ENCODE assay signal across 8 cellular contexts in genomic region chr2:234981197-234982095, GRCh38. TPM values are rescaled to one million over a fixed set of nuclear protein-coding genes. Genes with fewer than 3 reads are reported as not detected.
DNase-seq lines count a peak whose midpoint lies in the region; ATAC-seq and TF ChIP-seq lines count a peak whose summit lies in the region.

No MANE protein-coding gene starts in this region.

- peak overlapping the region; percentile 12 for H3K4me3 ChIP-seq in astrocyte of the spinal cord (ENCODE audit: low read depth, low read length)
- H3K4me3 ChIP-seq in CD4-positive, alpha-beta memory T cell (ENCODE audit: low read length in 2 of 2): no peak overlapping the region

- POLR2A ChIA-PET in CD4-positive, alpha-beta memory T cell (lab: Charles Lee; ENCODE audit: partially characterized antibody): no interaction called here

- CTCF ChIA-PET in CD4-positive, alpha-beta memory T cell (lab: Charles Lee; ENCODE audit: partially characterized antibody): no interaction called here

- peaks cover 0 to 2% (median 0%) of the 10 kb centered on the region in 4 donors for H3K4me1 Mint-ChIP-seq in CD4-positive, alpha-beta memory T cell

- peaks cover 0 to 6% (median 2%) of the 10 kb centered on the region in 8 donors for H3K9me3 Mint-ChIP-seq in CD4-positive, alpha-beta memory T cell

- no peaks in the 10 kb centered on the region for H3K27me3 ChIP-seq in CD4-positive, alpha-beta memory T cell (ENCODE audit: insufficient read depth, low read length)

- no peaks in the 10 kb centered on the region for H3K9me3 ChIP-seq in CD4-positive, alpha-beta memory T cell (ENCODE audit: control insufficient read depth in 1 of 2, low read length in 2 of 2)

- no peak overlapping the region for H3K4me3 Mint-ChIP-seq in CD4-positive, alpha-beta memory T cell

- H3K36me3 ChIP-seq in CD4-positive, alpha-beta memory T cell (ENCODE audit: insufficient read depth, low read length): no peaks in the 10 kb centered on the region

- DNase-seq in HT1080 (ENCODE audit: low read depth) (peak; percentile 99), astrocyte of the spinal cord (ENCODE audit: low read depth, low spot score) (peak; percentile 99), islet precursor cell (peak; percentile 100), MV-4-11 (lab: John Stamatoyannopoulos, UW) (no peak)
- no peak for DNase-seq in CD4-positive, alpha-beta memory T cell
- DNase-seq in effector CD4-positive, alpha-beta T cell: no peak

- in situ Hi-C loops in astrocyte of the spinal cord (cut with HindIII; ENCODE audit: low sequenced_read_pairs): no loop called here

- peak overlapping the region; percentile 31 for H3K27ac ChIP-seq in temporal lobe (ENCODE audit: low read depth, low read length)
- H3K27ac ChIP-seq in CD4-positive, alpha-beta memory T cell (ENCODE audit: low read depth, low read length): no peak overlapping the region

- TF ChIP-seq CTCF in astrocyte of the spinal cord (IDR thresholded peaks at IDR 0.05; ENCODE audit: low read depth, low read length): peak; percentile 35

- H3K4me1 ChIP-seq in CD4-positive, alpha-beta memory T cell (ENCODE audit: insufficient read depth, low read length): no peaks in the 10 kb centered on the region

- no peak for ATAC-seq in HG03565 (IDR thresholded peaks at IDR 0.05; ENCODE audit: unreplicated experiment)

- H3K27ac Mint-ChIP-seq in CD4-positive, alpha-beta memory T cell: no peak overlapping the region

- H3K36me3 Mint-ChIP-seq in CD4-positive, alpha-beta memory T cell: no peaks in the 10 kb centered on the region

- intact Hi-C loops in CD4-positive, alpha-beta memory T cell (cut with micrococcal nuclease): no loop called here

- peaks cover 0 to 6% of the 10 kb centered on the region in 2 donors for H3K27me3 Mint-ChIP-seq in CD4-positive, alpha-beta memory T cell

RNA-seq across cellular contexts. Expression of gene SH3BP4, which starts 29.6 kb away (rescaled TPM):
- total RNA-seq in HT1080 (2014; rRNA removed; shearing (Covaris generic)): 17.3 and 20.2 TPM in 2 replicates
- polyA plus RNA-seq in HT1080 (2015; cell fraction: cytosol; rRNA removed): 21.0 and 23.6 TPM in 2 replicates
- 16.2 and 16.5 TPM in 2 replicates for polyA plus RNA-seq in HT1080 (2015; cell fraction: nucleus; rRNA removed)
- 8.4 TPM for total RNA-seq in temporal lobe
- under 1 TPM in 1 of 2 experiments, not detected in 1; 0.20 TPM for total RNA-seq in CD4-positive, alpha-beta memory T cell
- polyA plus RNA-seq in CD4-positive, alpha-beta memory T cell: not detected

Comparison
In these comparisons a context has a peak if more than half of its experiments do, and no peak if none do; other contexts are left out.
1. DNase-seq: peak in HT1080 (single experiment), astrocyte of the spinal cord (single experiment) and islet precursor cell (single experiment); none in CD4-positive, alpha-beta memory T cell (0 of 5), effector CD4-positive, alpha-beta T cell (single experiment) and MV-4-11 (single experiment).